In genomic region chr19:35609881-35610353, GRCh38 we compare ENCODE assay signal across 11 cellular contexts. TPM values are rescaled to one million over a fixed set of nuclear protein-coding genes. Genes with fewer than 3 reads are reported as not detected.
A peak's percentile ranks its signal among the peaks of the same experiment; 100 is the strongest.
DNase-seq lines count a peak whose midpoint lies in the region; ATAC-seq and TF ChIP-seq lines count a peak whose summit lies in the region.
"Had no signal": no experiment of that assay in that cellular context is flagged by ENCODE, and none has a peak within 500 bp of the region (broad histone marks: within the 10 kb centered on the region; RNA-seq: fewer than 3 reads in every experiment).

No MANE protein-coding gene starts in this region.

- no peak overlapping the region for H3K4me3 ChIP-seq in GM12864 (ENCODE audit: low read depth, low read length)
- H3K4me3 ChIP-seq in SJCRH30: no peak overlapping the region
- H3K4me3 ChIP-seq in foreskin fibroblast (ENCODE audit: low read depth in 1 of 2, low read length in 2 of 2): no peak overlapping the region

- no peaks in the 10 kb centered on the region for H3K27me3 Mint-ChIP-seq in T-helper 1 cell treated with Interleukin-12 subunit alpha and Interleukin-12 subunit beta and Interleukin-4 antibody, amounts not matched to agents 30 μg/mL and 1 μg/mL, for 36 hours (ENCODE audit: low read depth)
- no peaks in the 10 kb centered on the region for H3K27me3 Mint-ChIP-seq in effector memory CD8-positive, alpha-beta T cell

- DNase-seq in GM12864 (ENCODE audit: low read depth) (peak; percentile 69), SJCRH30 (no peak), foreskin fibroblast (no peak), GOT3 (lab: John Stamatoyannopoulos, UW) (no peak)
- DNase-seq in effector memory CD8-positive, alpha-beta T cell: no peak
- DNase-seq: brain microvascular endothelial cell had no signal

- peak overlapping the region; percentile 34 for H3K4me3 Mint-ChIP-seq in T-helper 1 cell treated with Interleukin-12 subunit alpha and Interleukin-12 subunit beta and Interleukin-4 antibody, amounts not matched to agents 30 μg/mL and 1 μg/mL, for 36 hours
- H3K4me3 Mint-ChIP-seq in effector memory CD8-positive, alpha-beta T cell: no peak overlapping the region

- ATAC-seq in GM21423 (IDR thresholded peaks at IDR 0.05; ENCODE audit: unreplicated experiment): peak; percentile 44
- ATAC-seq in effector memory CD8-positive, alpha-beta T cell (replicated peaks): no peak

- H3K4me1 ChIP-seq in SJCRH30: no peaks in the 10 kb centered on the region

- peaks cover 23% of the 10 kb centered on the region for H3K4me1 Mint-ChIP-seq in T-helper 1 cell treated with Interleukin-12 subunit alpha and Interleukin-12 subunit beta and Interleukin-4 antibody, amounts not matched to agents 30 μg/mL and 1 μg/mL, for 36 hours (ENCODE audit: low read depth)
- peaks cover 0 to 21% of the 10 kb centered on the region in 2 donors for H3K4me1 Mint-ChIP-seq in effector memory CD8-positive, alpha-beta T cell (ENCODE audit: low read depth in 2 of 2)

- TF ChIP-seq CTCF in GM12864 (IDR thresholded peaks at IDR 0.05; ENCODE audit: low read depth, low read length, missing control alignments): no peak
- TF ChIP-seq CTCF in foreskin fibroblast (IDR thresholded peaks at IDR 0.05; ENCODE audit: low read depth, low read length): no peak

- no peak overlapping the region for H3K27ac ChIP-seq in SJCRH30
- H3K27ac ChIP-seq: brain microvascular endothelial cell had no signal

- H3K36me3 Mint-ChIP-seq in T-helper 1 cell treated with Interleukin-12 subunit alpha and Interleukin-12 subunit beta and Interleukin-4 antibody, amounts not matched to agents 30 μg/mL and 1 μg/mL, for 36 hours (ENCODE audit: low read depth): peaks cover 8% of the 10 kb centered on the region
- H3K36me3 Mint-ChIP-seq in effector memory CD8-positive, alpha-beta T cell (ENCODE audit: insufficient read depth): peaks cover 32% of the 10 kb centered on the region

- H3K27ac Mint-ChIP-seq in T-helper 1 cell treated with Interleukin-12 subunit alpha and Interleukin-12 subunit beta and Interleukin-4 antibody, amounts not matched to agents 30 μg/mL and 1 μg/mL, for 36 hours: peak overlapping the region; percentile 87
- peak overlapping the region; percentile 35 to 51 for H3K27ac Mint-ChIP-seq in effector memory CD8-positive, alpha-beta T cell

- H3K36me3 ChIP-seq in SJCRH30: 0 out of 2 replicates have a peak, but pooled peaks cover under 1% of the 10 kb centered on the region
- H3K36me3 ChIP-seq: brain microvascular endothelial cell had no signal

- H3K27me3 ChIP-seq in SJCRH30: no peaks in the 10 kb centered on the region
- H3K27me3 ChIP-seq: brain microvascular endothelial cell had no signal

- peaks cover 13% of the 10 kb centered on the region for H3K9me3 ChIP-seq in SJCRH30 (replicated peaks)

- H3K9me3 Mint-ChIP-seq in T-helper 1 cell treated with Interleukin-12 subunit alpha and Interleukin-12 subunit beta and Interleukin-4 antibody, amounts not matched to agents 30 μg/mL and 1 μg/mL, for 36 hours: peaks cover 13% of the 10 kb centered on the region
- peaks cover 0 to 6% of the 10 kb centered on the region in 2 donors for H3K9me3 Mint-ChIP-seq in effector memory CD8-positive, alpha-beta T cell

RNA-seq across cellular contexts. Expression of gene HAUS5, which starts 2.6 kb away (rescaled TPM):
- total RNA-seq in SJCRH30 (2014; rRNA removed; shearing (Covaris generic)): 17.2 and 22.7 TPM in 2 replicates

RNA-seq across cellular contexts. Expression of gene RBM42, which starts 18.9 kb away (rescaled TPM):
- total RNA-seq in SJCRH30 (2014; rRNA removed; shearing (Covaris generic)): 69.9 and 71.3 TPM in 2 replicates

RNA-seq across cellular contexts. Expression of gene PMIS2, which starts 23.9 kb away (rescaled TPM):
- total RNA-seq in SJCRH30 (2014; rRNA removed; shearing (Covaris generic)): not detected in 2 replicates
- total RNA-seq: liver, MCF 10A, pulmonary artery endothelial cell had no signal

RNA-seq across cellular contexts. Expression of gene ETV2, which starts 31.6 kb away (rescaled TPM):
- 2.4 and 4.1 TPM in 2 replicates for total RNA-seq in SJCRH30 (2014; rRNA removed; shearing (Covaris generic))

RNA-seq across cellular contexts. Expression of gene COX6B1, which starts 38.2 kb away (rescaled TPM):
- 436 and 590 TPM in 2 replicates for total RNA-seq in SJCRH30 (2014; rRNA removed; shearing (Covaris generic))
